ENCODE assay signal across 26 cellular contexts in genomic region chr14:99123208-99123870, GRCh38.
"Had no signal": no experiment of that assay in that cellular context is flagged by ENCODE, and none has a peak within 500 bp of the region (broad histone marks: within the 10 kb centered on the region; RNA-seq: fewer than 3 reads in every experiment).

No MANE protein-coding gene starts in this region.

- H3K36me3 ChIP-seq: breast epithelium, heart left ventricle, neutrophil, ovary, transverse colon, uterus had no signal

- H3K9me3 ChIP-seq: breast epithelium, heart left ventricle, neutrophil, ovary, testis, transverse colon, uterus had no signal

- ATAC-seq: activated naive CD8-positive, alpha-beta T cell treated with anti-CD3 and anti-CD28 coated beads, Interleukin-2, amount 50 U/mL, for 24 hours; esophagus mucosa; foreskin keratinocyte; heart left ventricle; left colon had no signal

- H3K4me3 ChIP-seq: breast epithelium, heart left ventricle, ovary, testis, transverse colon, uterus had no signal

- FAIRE-seq: kidney, TTC549 had no signal

- H3K27ac ChIP-seq: breast epithelium, foreskin keratinocyte, heart left ventricle, neutrophil, ovary, testis, transverse colon, uterus, VCaP had no signal

- H3K4me1 ChIP-seq: breast epithelium, foreskin keratinocyte, heart left ventricle, transverse colon, uterus had no signal

- DNase-seq: activated CD4-positive, alpha-beta T cell treated with anti-CD3 and anti-CD28 coated beads for 4 hours; activated CD4-positive, alpha-beta T cell treated with anti-CD3 and anti-CD28 coated beads, Interleukin-2, amount 50 U/mL, for 4 hours; activated naive CD8-positive, alpha-beta T cell treated with anti-CD3 and anti-CD28 coated beads, Interleukin-2, amount 50 U/mL, for 24 hours; central memory CD4-positive, alpha-beta T cell; effector memory CD4-positive, alpha-beta T cell; foreskin keratinocyte; heart left ventricle; hypothalamus; immature natural killer cell; kidney; left colon; mesenchymal stem cell; ovary; retina; stimulated activated CD4-positive, alpha-beta T cell treated with anti-CD3 and anti-CD28 coated beads, Interleukin-2, amount 100 ng/mL, for 48 hours; stimulated activated naive CD4-positive, alpha-beta T cell treated with Interleukin-2 at 50 U/mL for 16 hours; SW 1271; T-helper 9 cell; testis; transverse colon; uterus had no signal

- H3K27me3 ChIP-seq: ovary, testis had no signal
